ENCODE assay signal across 14 cellular contexts in the genomic region with DNA sequence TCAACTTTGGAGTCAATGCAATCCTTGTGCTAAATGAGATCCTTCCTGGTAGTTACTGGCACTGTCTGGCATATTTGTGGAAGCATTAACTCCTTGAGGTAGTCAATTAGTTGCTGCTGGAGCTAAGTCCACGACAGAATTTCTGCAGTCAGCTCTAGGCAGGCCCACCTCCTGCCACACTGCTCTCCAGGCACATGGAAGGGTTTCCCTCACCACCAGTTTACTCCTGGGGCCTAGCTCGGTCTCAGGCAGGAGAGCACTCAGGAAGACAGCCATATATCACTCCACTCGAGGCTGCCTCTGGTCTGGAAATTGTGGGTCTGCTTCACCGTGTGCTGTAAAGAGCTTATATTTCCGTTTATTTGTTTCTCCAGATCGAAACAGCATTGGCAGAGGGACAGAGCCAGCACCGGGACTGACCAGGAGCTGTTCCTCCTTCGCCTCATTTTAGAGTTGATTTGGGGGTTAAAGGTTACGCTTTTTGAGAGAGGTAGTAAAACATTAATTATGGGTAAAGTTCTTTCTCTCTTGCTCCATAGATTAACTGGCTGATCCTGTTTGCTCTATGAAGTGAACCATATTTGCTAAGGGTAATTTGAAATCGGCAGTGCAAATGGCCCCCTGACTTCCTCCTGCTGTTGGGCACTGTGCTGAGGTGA. TPM values are rescaled to one million over a fixed set of nuclear protein-coding genes. Genes with fewer than 3 reads are reported as not detected.
DNase-seq lines count a peak whose midpoint lies in the region; ATAC-seq, FAIRE-seq and TF ChIP-seq lines count a peak whose summit lies in the region.
"Had no signal": no experiment of that assay in that cellular context is flagged by ENCODE, and none has a peak within 500 bp of the region (broad histone marks: within the 10 kb centered on the region; RNA-seq: fewer than 3 reads in every experiment).

No MANE protein-coding gene starts in this region.

- CTCF ChIA-PET in RWPE1 (lab: Yijun Ruan, JAX), result interaction anchor here (0.6 kb wide), 2 partner anchors 8 to 586 kb away, joined by 3 to 4 read pairs; no protein-coding TSS in a partner anchor

- no peak for FAIRE-seq in pancreas (lab: Jason Lieb, UNC)

- POLR2A ChIA-PET in RWPE1 (lab: Yijun Ruan, JAX; ENCODE audit: low non-redundant PET), result no interaction called here

- ATAC-seq in pancreas (peak; percentile 65 to 80 (median 74)), HG03571 (IDR thresholded peaks at IDR 0.05; ENCODE audit: unreplicated experiment) (no peak)
- ATAC-seq: T-cell had no signal

- H3K4me1 ChIP-seq in hepatocyte (ENCODE audit: insufficient read depth) (peaks cover 33% of the 10 kb centered on the region), pancreas (peaks cover 31 to 39% (median 33%) of the 10 kb centered on the region in 3 donors)

- DNase-seq in DMS153 (lab: John Stamatoyannopoulos, UW), result peak; percentile 21
- no peak for DNase-seq in RWPE1 (ENCODE audit: low spot score)
- DNase-seq in hepatocyte (ENCODE audit: low spot score), result peak; percentile 35
- peak in 4 of 6 donors; percentile 65 to 77 (median 69) for DNase-seq in pancreas
- DNase-seq in HFFc6, result no peak
- no peak for DNase-seq in RPMI8226
- no peak for DNase-seq in 8988T
- DNase-seq: activated CD4-positive, alpha-beta T cell treated with anti-CD3 and anti-CD28 coated beads, Interleukin-2, amount 50 U/mL, for 48 hours; dorsolateral prefrontal cortex; naive B cell; NCI-H1417 treated with DMSO at 0.1 percent for 48 hours; T-cell had no signal

- no peaks in the 10 kb centered on the region for H3K36me3 ChIP-seq in hepatocyte (replicated peaks; ENCODE audit: insufficient read depth, low read depth)
- no peaks in the 10 kb centered on the region for H3K36me3 ChIP-seq in pancreas

- no peaks in the 10 kb centered on the region for H4K20me1 ChIP-seq in hepatocyte (ENCODE audit: insufficient read depth, poor library complexity, severe bottlenecking)

- no peaks in the 10 kb centered on the region for H3K9me3 Mint-ChIP-seq in HFFc6
- H3K9me3 Mint-ChIP-seq: activated naive CD4-positive, alpha-beta T cell treated with anti-CD3 and anti-CD28 coated beads, Interleukin-2, amount 50 U/mL, for 24 hours; naive B cell; T-cell had no signal

- H3K4me3 ChIP-seq in hepatocyte (no peak overlapping the region), pancreas (no peak overlapping the region)
- H3K4me3 ChIP-seq: dorsolateral prefrontal cortex had no signal

- peak overlapping the region; percentile 52 for H2AFZ ChIP-seq in hepatocyte

- H3K27ac ChIP-seq in RWPE1 (peak overlapping the region; percentile 57; the same call in 1 of the 2 replicates), hepatocyte (peak overlapping the region; percentile 91), pancreas (peak overlapping the region; percentile 54 to 86 (median 84))

- peaks cover 24% of the 10 kb centered on the region for H3K27me3 Mint-ChIP-seq in HFFc6 (ENCODE audit: insufficient read depth)
- H3K27me3 Mint-ChIP-seq: activated naive CD4-positive, alpha-beta T cell treated with anti-CD3 and anti-CD28 coated beads, Interleukin-2, amount 50 U/mL, for 24 hours had no signal

- H3K9me3 ChIP-seq in hepatocyte (ENCODE audit: low read depth) (no peaks in the 10 kb centered on the region), pancreas (no peaks in the 10 kb centered on the region)

- no peaks in the 10 kb centered on the region for H3K36me3 Mint-ChIP-seq in HFFc6 (ENCODE audit: low read depth)
- H3K36me3 Mint-ChIP-seq: activated naive CD4-positive, alpha-beta T cell treated with anti-CD3 and anti-CD28 coated beads, Interleukin-2, amount 50 U/mL, for 24 hours; naive B cell; T-cell had no signal

- no peak for TF ChIP-seq CTCF in RWPE1 (conservative IDR thresholded peaks at IDR 0.05; ENCODE audit: low read depth)
- TF ChIP-seq CTCF in hepatocyte (IDR thresholded peaks at IDR 0.05; ENCODE audit: poor library complexity), result no peak
- no peak for TF ChIP-seq CTCF in pancreas (IDR thresholded peaks at IDR 0.05)
- no peak for TF ChIP-seq CTCF in HFFc6 (IDR thresholded peaks at IDR 0.05)

- H3K79me2 ChIP-seq in hepatocyte, result no peaks in the 10 kb centered on the region

- H3K27ac Mint-ChIP-seq in HFFc6, result no peak overlapping the region
- H3K27ac Mint-ChIP-seq: activated naive CD4-positive, alpha-beta T cell treated with anti-CD3 and anti-CD28 coated beads, Interleukin-2, amount 50 U/mL, for 24 hours; T-cell had no signal

- H3K4me3 Mint-ChIP-seq in HFFc6, result no peak overlapping the region
- H3K4me3 Mint-ChIP-seq: activated naive CD4-positive, alpha-beta T cell treated with anti-CD3 and anti-CD28 coated beads, Interleukin-2, amount 50 U/mL, for 24 hours; naive B cell; T-cell had no signal

- no peaks in the 10 kb centered on the region for H3K27me3 ChIP-seq in hepatocyte
- H3K27me3 ChIP-seq in pancreas, result no peaks in the 10 kb centered on the region

- WGBS in hepatocyte (ENCODE audit: low lambda C conversion rate, missing lambda C conversion rate), result 19% methylated on average over 10 of the region's 10 CpGs
- WGBS in pancreas, 2 donors, result 9 to 10% methylated on average over 10 of the region's 10 CpGs

- H3K4me1 Mint-ChIP-seq in HFFc6 (ENCODE audit: low read depth), result peaks cover 16% of the 10 kb centered on the region
- H3K4me1 Mint-ChIP-seq: activated naive CD4-positive, alpha-beta T cell treated with anti-CD3 and anti-CD28 coated beads, Interleukin-2, amount 50 U/mL, for 24 hours had no signal

- intact Hi-C loops in pancreas (cut with DNase I), result no loop called here

- no peaks in the 10 kb centered on the region for H3K9me2 ChIP-seq in hepatocyte (replicated peaks; ENCODE audit: insufficient read depth)

- peak overlapping the region; percentile 63 for H3K4me2 ChIP-seq in hepatocyte

RNA-seq across cellular contexts. Expression of a gene that starts 20.6 kb away (rescaled TPM):
- 63.2 and 77.1 TPM in 2 replicates for total RNA-seq in hepatocyte
- 104 and 121 TPM in 2 replicates for polyA plus RNA-seq in hepatocyte
- total RNA-seq in pancreas, result 10 to 100 TPM; 39.5 to 54.9 (median 53.9) TPM
- 100 to 1,000 TPM in 1 of 2 donors, 10 to 100 TPM in 1; 77.9 to 130 TPM for polyA plus RNA-seq in pancreas
- 10 to 100 TPM; 70.8 to 81.2 (median 75.0) TPM for total RNA-seq in HFFc6 (2021; fragmentation: NEBNext Ultra II Directional; extraction: Animal tissue kit (Norgen Biotek cat#: 25700))

RNA-seq across cellular contexts. Expression of a gene that starts 46.5 kb away (rescaled TPM):
- total RNA-seq in hepatocyte (66.7 and 82.3 TPM in 2 replicates), pancreas (10 to 100 TPM; 22.3 to 31.7 (median 29.3) TPM)
- polyA plus RNA-seq in hepatocyte (58.0 and 71.6 TPM in 2 replicates), pancreas (10 to 100 TPM; 57.7 to 91.4 TPM)
- total RNA-seq in HFFc6 (2021; fragmentation: NEBNext Ultra II Directional; extraction: Animal tissue kit (Norgen Biotek cat#: 25700)), result 10 to 100 TPM; 26.4 to 39.4 (median 33.2) TPM

Comparison
In these comparisons a context has a peak if more than half of its experiments do, and no peak if none do; other contexts are left out.
1. DNase-seq: peak in DMS153 (single experiment), hepatocyte (single experiment) and pancreas (4 of 6); none in RWPE1 (single experiment), HFFc6 (single experiment), RPMI8226 (single experiment) and 8988T (single experiment).
2. Peak in every context shown above with its lines, with median percentiles within 50 percentile points of each other: H3K27ac ChIP-seq.